1 cellular context compared by ENCODE assay signal in genomic region chr11:95790123-95790932, GRCh38.
TF ChIP-seq lines count a peak whose summit lies in the region.

CEP57 (plus strand) TSS chr11:95790498; CDS start chr11:95790699, 201 bp downstream.

TF ChIP-seq in GM23338, 12 proteins besides CTCF, POLR2A, EP300 and RAD21 (continued from another document):
- TF ChIP-seq ZNF462 (CRISPR knock-in tag; IDR thresholded peaks at IDR 0.05) = no peak
- TF ChIP-seq REST (IDR thresholded peaks at IDR 0.05; ENCODE audit: unreplicated experiment) = peak; percentile 6
- TF ChIP-seq EZH2 (IDR thresholded peaks at IDR 0.05; ENCODE audit: low read depth, unreplicated experiment) = no peak
- TF ChIP-seq POLR2AphosphoS5 (IDR thresholded peaks at IDR 0.05; ENCODE audit: low read depth) = peak; percentile 52; the same call in 1 of the 2 replicates
- TF ChIP-seq EZH2phosphoT487 (IDR thresholded peaks at IDR 0.05; ENCODE audit: unreplicated experiment) = no peak
- no peak for TF ChIP-seq ZNF114 (CRISPR knock-in tag; IDR thresholded peaks at IDR 0.05)
- TF ChIP-seq STAT1 (IDR thresholded peaks at IDR 0.05; ENCODE audit: unreplicated experiment) = no peak
- no peak for TF ChIP-seq ZNF331 (CRISPR knock-in tag; IDR thresholded peaks at IDR 0.05; ENCODE audit: low read depth)
- peak; percentile 100 for TF ChIP-seq CREB1 (CRISPR knock-in tag; IDR thresholded peaks at IDR 0.05; ENCODE audit: low read depth)
